In genomic region chr15:67253517-67254237, GRCh38 we compare ENCODE assay signal across 8 cellular contexts. TPM values are rescaled to one million over a fixed set of nuclear protein-coding genes. Genes with fewer than 3 reads are reported as not detected.
A peak's percentile ranks its signal among the peaks of the same experiment; 100 is the strongest.
DNase-seq lines count a peak whose midpoint lies in the region; ATAC-seq and TF ChIP-seq lines count a peak whose summit lies in the region.

No MANE protein-coding gene starts in this region.

- peaks cover 5% of the 10 kb centered on the region for H3K36me3 Mint-ChIP-seq in activated naive CD8-positive, alpha-beta T cell
- no peaks in the 10 kb centered on the region for H3K36me3 Mint-ChIP-seq in immature natural killer cell

- no peaks in the 10 kb centered on the region for H3K4me1 ChIP-seq in BE2C
- peaks cover 9% of the 10 kb centered on the region for H3K4me1 ChIP-seq in stomach smooth muscle (ENCODE audit: control insufficient read depth, insufficient read depth, low read length)

- H3K36me3 ChIP-seq in BE2C (no peaks in the 10 kb centered on the region), stomach smooth muscle (ENCODE audit: control insufficient read depth in 2 of 2, insufficient read depth in 2 of 2, low read length in 2 of 2) (no peaks in the 10 kb centered on the region)

- DNase-seq in BE2C (no peak), HT-29 (ENCODE audit: low spot score) (peak; percentile 79), immature natural killer cell (no peak), NCI-H2196 treated with DMSO at 0.1 percent for 48 hours (lab: John Stamatoyannopoulos, UW; ENCODE audit: unreplicated experiment) (no peak), ecto neural progenitor cell (ENCODE audit: low spot score) (no peak)

- TF ChIP-seq CTCF in BE2C (IDR thresholded peaks at IDR 0.05; ENCODE audit: low read depth, low read length): no peak

- no peak for ATAC-seq in HG02763 (IDR thresholded peaks at IDR 0.05; ENCODE audit: unreplicated experiment)

- H3K27me3 ChIP-seq in BE2C (no peaks in the 10 kb centered on the region), stomach smooth muscle (ENCODE audit: control insufficient read depth in 1 of 2, insufficient read depth in 2 of 2, low read length in 2 of 2) (no peaks in the 10 kb centered on the region)

- H3K27me3 Mint-ChIP-seq in activated naive CD8-positive, alpha-beta T cell: no peaks in the 10 kb centered on the region
- H3K27me3 Mint-ChIP-seq in immature natural killer cell (ENCODE audit: low read depth in 3 of 3): peaks cover 0 to 5% (median 5%) of the 10 kb centered on the region in 3 donors

- H3K4me3 ChIP-seq in BE2C (ENCODE audit: low read depth, low read length) (peak overlapping the region; percentile 90), stomach smooth muscle (ENCODE audit: low read length in 2 of 2) (peak overlapping the region; percentile 75 to 97)

- peak overlapping the region; percentile 82 for H3K27ac ChIP-seq in stomach smooth muscle (ENCODE audit: low read length)

- peaks cover 40% of the 10 kb centered on the region for H3K4me1 Mint-ChIP-seq in activated naive CD8-positive, alpha-beta T cell (ENCODE audit: low read depth)
- H3K4me1 Mint-ChIP-seq in immature natural killer cell: peaks cover 33 to 53% of the 10 kb centered on the region in 2 donors

- no peaks in the 10 kb centered on the region for H3K9me3 Mint-ChIP-seq in activated naive CD8-positive, alpha-beta T cell (ENCODE audit: low read depth)
- no peaks in the 10 kb centered on the region for H3K9me3 Mint-ChIP-seq in immature natural killer cell

- peak overlapping the region; percentile 96 to 98 for H3K9ac ChIP-seq in stomach smooth muscle (ENCODE audit: low read length in 2 of 2)

- peak overlapping the region; percentile 97 for H3K27ac Mint-ChIP-seq in activated naive CD8-positive, alpha-beta T cell
- H3K27ac Mint-ChIP-seq in immature natural killer cell: peak overlapping the region; percentile 91 to 99 (median 98)

- no peaks in the 10 kb centered on the region for H3K9me3 ChIP-seq in BE2C
- H3K9me3 ChIP-seq in stomach smooth muscle (ENCODE audit: control insufficient read depth in 2 of 2, low read length in 2 of 2): no peaks in the 10 kb centered on the region

- peak overlapping the region; percentile 99 for H3K4me3 Mint-ChIP-seq in activated naive CD8-positive, alpha-beta T cell
- H3K4me3 Mint-ChIP-seq in immature natural killer cell: peak overlapping the region; percentile 98 to 100 (median 99)

RNA-seq across cellular contexts. Expression of gene AAGAB, which starts 0.8 kb away (rescaled TPM):
- 55.1 TPM for polyA plus RNA-seq in BE2C (2012; ENCODE audit: insufficient read depth, insufficient read length, low read depth)
- 42.0 and 43.8 TPM in 2 replicates for total RNA-seq in HT-29 (2014; rRNA removed; shearing (Covaris generic))
- 10 to 100 TPM; 55.5 to 77.0 (median 59.1) TPM for polyA plus RNA-seq in immature natural killer cell

RNA-seq across cellular contexts. Expression of gene IQCH, which starts 0.9 kb away (rescaled TPM):
- not detected for polyA plus RNA-seq in BE2C (2012; ENCODE audit: insufficient read depth, insufficient read length, low read depth)
- total RNA-seq in HT-29 (2014; rRNA removed; shearing (Covaris generic)): 1.9 and 2.6 TPM in 2 replicates
- under 1 TPM in 2 of 3 donors, not detected in 1; 0.27 to 0.70 TPM for polyA plus RNA-seq in immature natural killer cell
